Comparison of ENCODE assay signal across 25 cellular contexts in genomic region chr2:189876271-189876670, GRCh38.
DNase-seq lines count a peak whose midpoint lies in the region.
"Had no signal": no experiment of that assay in that cellular context is flagged by ENCODE, and none has a peak within 500 bp of the region (broad histone marks: within the 10 kb centered on the region; RNA-seq: fewer than 3 reads in every experiment).

No MANE protein-coding gene starts in this region.

- no peak overlapping the region for H3K9ac ChIP-seq in BLaER1 treated with 17β-estradiol and CSF1 and Interleukin-3, amounts not matched to agents 10 nM and 100 nM

- peak overlapping the region in 7 of 11 experiments; percentile 7 to 49 (median 20); a peak in 7 of 22 replicates for H3K4me2 ChIP-seq in BLaER1 treated with 17β-estradiol and CSF1 and Interleukin-3, amounts not matched to agents 10 nM and 100 nM

- H3K4me3 ChIP-seq in BLaER1 treated with 17β-estradiol and CSF1 and Interleukin-3, amounts not matched to agents 10 nM and 100 nM: no peak overlapping the region
- H3K4me3 ChIP-seq: lung, ovary, SJSA1 had no signal

- 0 out of 22 replicates have a peak overlapping the region, but pooled peaks of 1 of the 11 experiments have one; percentile 2 for H3K27ac ChIP-seq in BLaER1 treated with 17β-estradiol and CSF1 and Interleukin-3, amounts not matched to agents 10 nM and 100 nM
- H3K27ac ChIP-seq: epithelial cell of prostate, ovary, SJSA1 had no signal

- DNase-seq in CD1c-positive myeloid dendritic cell (ENCODE audit: extremely low spot score) (peak; percentile 53), NOMO-1 treated with DMSO at 0.1 percent for 48 hours (lab: John Stamatoyannopoulos, UW; ENCODE audit: unreplicated experiment) (peak; percentile 39), germinal center (ENCODE audit: low spot score) (peak; percentile 4), nucleus accumbens (lab: John Stamatoyannopoulos, UW) (no peak), G401 (ENCODE audit: low spot score) (no peak)
- DNase-seq in stimulated activated CD4-positive, alpha-beta T cell treated with anti-CD3 and anti-CD28 coated beads, Interleukin-1b, Interleukin-23, amount 100 ng/mL, for 48 hours: no peak
- DNase-seq: activated naive CD4-positive, alpha-beta T cell treated with Interleukin-2 at 50 U/mL for 16 hours; activated T-cell treated with anti-CD3 and anti-CD28 coated beads, Interleukin-2, amount 50 U/mL, for 24 hours; amygdala; CD4-positive, CD25-positive, alpha-beta regulatory T cell; DND-41; effector CD4-positive, alpha-beta T cell; Karpas-422; kidney; NCI-H1105 treated with DMSO at 0.1 percent for 48 hours; NCI-H2029; NCI-H526 treated with DMSO at 0.1 percent for 48 hours; ovary; retina; small intestine; substantia nigra had no signal

- no peaks in the 10 kb centered on the region for H3K27me3 ChIP-seq in BLaER1 treated with 17β-estradiol and CSF1 and Interleukin-3, amounts not matched to agents 10 nM and 100 nM
- H3K27me3 ChIP-seq: ovary, SJSA1 had no signal

- H4K20me1 ChIP-seq in BLaER1 treated with 17β-estradiol and CSF1 and Interleukin-3, amounts not matched to agents 10 nM and 100 nM: no peaks in the 10 kb centered on the region

- H3K9me3 ChIP-seq in BLaER1 treated with 17β-estradiol and CSF1 and Interleukin-3, amounts not matched to agents 10 nM and 100 nM (replicated peaks in 1 of 11): peaks cover 0 to 13% (median 0%) of the 10 kb centered on the region in 11 experiments; a peak in 9 of 22 replicates
- H3K9me3 ChIP-seq: ovary, SJSA1 had no signal

- H3K36me3 ChIP-seq in BLaER1 treated with 17β-estradiol and CSF1 and Interleukin-3, amounts not matched to agents 10 nM and 100 nM: peaks cover 3 to 63% (median 45%) of the 10 kb centered on the region in 11 experiments; a peak in 20 of 22 replicates
- H3K36me3 ChIP-seq: ovary had no signal

- in situ Hi-C loops in G401 (cut with HindIII; ENCODE audit: low sequenced_read_pairs): no loop called here

- peaks cover 0 to 25% (median 21%) of the 10 kb centered on the region in 10 experiments; a peak in 17 of 20 replicates for H3K4me1 ChIP-seq in BLaER1 treated with 17β-estradiol and CSF1 and Interleukin-3, amounts not matched to agents 10 nM and 100 nM

Comparison
In these comparisons a context has a peak if more than half of its experiments do, and no peak if none do; other contexts are left out.
1. DNase-seq: peak in CD1c-positive myeloid dendritic cell (single experiment), NOMO-1 treated with DMSO at 0.1 percent for 48 hours (single experiment) and germinal center (single experiment); none in stimulated activated CD4-positive, alpha-beta T cell treated with anti-CD3 and anti-CD28 coated beads, Interleukin-1b, Interleukin-23, amount 100 ng/mL, for 48 hours (single experiment), nucleus accumbens (0 of 56) and G401 (single experiment).